ENCODE assay signal across 1 cellular context in genomic region chr6:136921521-136921935, GRCh38.
TF ChIP-seq lines count a peak whose summit lies in the region.

No MANE protein-coding gene starts in this region.

TF ChIP-seq in WTC11, 78 proteins besides CTCF, POLR2A, EP300 and RAD21 (continued from another document):
- TF ChIP-seq JUN (CRISPR knock-in tag; IDR thresholded peaks at IDR 0.05) (0 out of 2 replicates have a peak, but pooled peaks have one; percentile 14), TEAD1 (CRISPR knock-in tag; IDR thresholded peaks at IDR 0.05) (peak; percentile 18; the same call in 1 of the 2 replicates), FOXK1 (CRISPR knock-in tag; IDR thresholded peaks at IDR 0.05) (0 out of 2 replicates have a peak, but pooled peaks have one; percentile 43), ZNF423 (CRISPR knock-in tag; IDR thresholded peaks at IDR 0.05) (peak; percentile 54; the same call in 1 of the 2 replicates), ATF2 (CRISPR knock-in tag; IDR thresholded peaks at IDR 0.05; ENCODE audit: borderline replicate concordance, low read depth) (0 out of 2 replicates have a peak, but pooled peaks have one; percentile 15), MLX (CRISPR knock-in tag; IDR thresholded peaks at IDR 0.05) (no peak), MYBL2 (CRISPR knock-in tag; IDR thresholded peaks at IDR 0.05) (peak; percentile 44), IRF2 (CRISPR knock-in tag; IDR thresholded peaks at IDR 0.05; ENCODE audit: borderline replicate concordance, low read depth) (0 out of 2 replicates have a peak, but pooled peaks have one; percentile 67)
